Comparison of ENCODE assay signal across 8 cellular contexts in genomic region chr3:128617270-128617556, GRCh38. TPM values are rescaled to one million over a fixed set of nuclear protein-coding genes. Genes with fewer than 3 reads are reported as not detected.
DNase-seq lines count a peak whose midpoint lies in the region; ATAC-seq and TF ChIP-seq lines count a peak whose summit lies in the region.

No MANE protein-coding gene starts in this region.

- peaks cover 33% of the 10 kb centered on the region for H3K36me3 Mint-ChIP-seq in brain

- peak overlapping the region; percentile 10 for H3K27ac ChIP-seq in right cardiac atrium (ENCODE audit: low read length)

- H3K9me3 Mint-ChIP-seq in brain: no peaks in the 10 kb centered on the region

- TF ChIP-seq CTCF in brain (conservative IDR thresholded peaks at IDR 0.05): no peak
- no peak for TF ChIP-seq CTCF in mucosa of descending colon (IDR thresholded peaks at IDR 0.05)

- no peaks in the 10 kb centered on the region for H3K27me3 ChIP-seq in right cardiac atrium (ENCODE audit: control insufficient read depth, insufficient read depth)

- WGBS in right cardiac atrium: 62% methylated on average over 9 of the region's 9 CpGs

- H3K4me3 ChIP-seq in right cardiac atrium (ENCODE audit: low read length): no peak overlapping the region
- no peak overlapping the region for H3K4me3 ChIP-seq in mucosa of descending colon

- H3K27ac Mint-ChIP-seq in brain: peak overlapping the region in 4 of 5 experiments; percentile 93 to 99 (median 98)

- no peak for ATAC-seq in right cardiac atrium
- ATAC-seq in left cardiac atrium: no peak
- ATAC-seq in mucosa of descending colon: peak; percentile 47
- ATAC-seq in HG02840 (IDR thresholded peaks at IDR 0.05; ENCODE audit: low FRiP score, unreplicated experiment): no peak

- H3K4me1 Mint-ChIP-seq in brain: peaks cover 17% of the 10 kb centered on the region

- H3K9me3 ChIP-seq in right cardiac atrium (ENCODE audit: control insufficient read depth, low read length) (no peaks in the 10 kb centered on the region), mucosa of descending colon (no peaks in the 10 kb centered on the region)

- DNase-seq in right cardiac atrium (no peak), left cardiac atrium (no peak), mucosa of descending colon (no peak), GM19238 (ENCODE audit: insufficient read length, low spot score) (no peak)
- no peak for DNase-seq in activated CD4-positive, CD25-positive, alpha-beta regulatory T cell treated with anti-CD3 and anti-CD28 coated beads, Interleukin-2, amount 50 U/mL, for 72 hours
- no peak for DNase-seq in activated effector memory CD4-positive, alpha-beta T cell treated with Interleukin-2 at 50 U/mL for 16 hours

- peak overlapping the region; percentile 90 to 98 (median 97) for H3K4me3 Mint-ChIP-seq in brain

- peaks cover 3% of the 10 kb centered on the region for H3K27me3 Mint-ChIP-seq in brain

- intact Hi-C loops in right cardiac atrium (cut with DNase I) (loop anchor here in 1 of 4 donors (10.0 kb wide), 1 partner anchor 228 kb away; no protein-coding TSS in a partner anchor), left cardiac atrium (cut with DNase I) (loop anchor here (5.0 to 10.0 kb wide), 2 partner anchors 230 to 238 kb away; no protein-coding TSS in a partner anchor), mucosa of descending colon (cut with DNase I, micrococcal nuclease) (no loop called here)

- no peaks in the 10 kb centered on the region for H3K36me3 ChIP-seq in mucosa of descending colon (ENCODE audit: low read depth)

- H3K4me1 ChIP-seq in right cardiac atrium (ENCODE audit: control insufficient read depth, insufficient read depth, low read length) (no peaks in the 10 kb centered on the region), mucosa of descending colon (ENCODE audit: low read depth) (peaks cover 12% of the 10 kb centered on the region)

RNA-seq across cellular contexts. Expression of gene RPN1, which starts 33.4 kb away (rescaled TPM):
- total RNA-seq in right cardiac atrium: 100 to 1,000 TPM in 3 of 4 donors, 10 to 100 TPM in 1; 85.1 to 164 (median 120) TPM
- polyA plus RNA-seq in right cardiac atrium: 96.5 TPM
- 100 to 1,000 TPM; 139 to 170 TPM for total RNA-seq in left cardiac atrium
- 281 TPM for polyA plus RNA-seq in brain (ENCODE audit: insufficient read depth, low read depth, low replicate concordance)
- 100 to 1,000 TPM; 130 to 219 (median 166) TPM for total RNA-seq in mucosa of descending colon

Comparison
In these comparisons a context has a peak if more than half of its experiments do, and no peak if none do; other contexts are left out.
1. intact Hi-C loops: an anchor here in left cardiac atrium (5.0 to 10.0 kb wide); none called in mucosa of descending colon.